ENCODE assay signal across 11 cellular contexts in genomic region chr7:116426428-116427156, GRCh38.
DNase-seq lines count a peak whose midpoint lies in the region; ATAC-seq, FAIRE-seq and TF ChIP-seq lines count a peak whose summit lies in the region.
"Had no signal": no experiment of that assay in that cellular context is flagged by ENCODE, and none has a peak within 500 bp of the region (broad histone marks: within the 10 kb centered on the region; RNA-seq: fewer than 3 reads in every experiment).

No MANE protein-coding gene starts in this region.

- CTCF ChIA-PET in CD8-positive, alpha-beta memory T cell (lab: Charles Lee): no interaction called here

- H3K4me3 ChIP-seq in choroid plexus epithelial cell (ENCODE audit: low read depth, low read length) (no peak overlapping the region), lung (no peak overlapping the region)
- H3K4me3 ChIP-seq in CD8-positive, alpha-beta memory T cell (ENCODE audit: low read length): no peak overlapping the region

- H3K4me3 Mint-ChIP-seq in CD8-positive, alpha-beta memory T cell: no peak overlapping the region
- H3K4me3 Mint-ChIP-seq: activated T-cell treated with anti-CD3 and anti-CD28 coated beads, Interleukin-2, amount 50 U/mL, for 24 hours had no signal

- H3K36me3 ChIP-seq in lung (ENCODE audit: control insufficient read depth in 2 of 2, insufficient read depth in 2 of 2, low read length in 2 of 2): no peaks in the 10 kb centered on the region
- H3K36me3 ChIP-seq in CD8-positive, alpha-beta memory T cell (ENCODE audit: insufficient read depth, low read length): no peaks in the 10 kb centered on the region

- H3K4me1 ChIP-seq in lung (ENCODE audit: control insufficient read depth in 2 of 2, insufficient read depth in 2 of 2, low read length in 2 of 2): peaks cover 0 to 3% of the 10 kb centered on the region in 2 donors
- H3K4me1 ChIP-seq in CD8-positive, alpha-beta memory T cell (ENCODE audit: insufficient read depth, low read length): no peaks in the 10 kb centered on the region

- peak overlapping the region in 1 of 2 donors; percentile 13 for H3K27ac ChIP-seq in lung (ENCODE audit: low read depth in 1 of 2, low read length in 1 of 2)
- no peak overlapping the region for H3K27ac ChIP-seq in CD8-positive, alpha-beta memory T cell (ENCODE audit: low read depth, low read length)

- FAIRE-seq in HTR-8/SVneo (lab: Jason Lieb, UNC) (no peak), frontal cortex (lab: Jason Lieb, UNC) (no peak)

- H3K4me1 Mint-ChIP-seq in CD8-positive, alpha-beta memory T cell: no peaks in the 10 kb centered on the region

- H3K27me3 Mint-ChIP-seq in CD8-positive, alpha-beta memory T cell: peaks cover 6 to 26% of the 10 kb centered on the region in 2 donors

- no peaks in the 10 kb centered on the region for H3K9me3 Mint-ChIP-seq in CD8-positive, alpha-beta memory T cell
- H3K9me3 Mint-ChIP-seq: activated T-cell treated with anti-CD3 and anti-CD28 coated beads, Interleukin-2, amount 50 U/mL, for 24 hours had no signal

- POLR2A ChIA-PET in CD8-positive, alpha-beta memory T cell (lab: Charles Lee): no interaction called here

- no peaks in the 10 kb centered on the region for H3K36me3 Mint-ChIP-seq in CD8-positive, alpha-beta memory T cell

- no peak for TF ChIP-seq CTCF in choroid plexus epithelial cell (conservative IDR thresholded peaks at IDR 0.05; ENCODE audit: low read depth, low read length)
- TF ChIP-seq CTCF in lung (IDR thresholded peaks at IDR 0.05; ENCODE audit: control extremely low read depth, extremely low read depth): no peak

- peak; percentile 41 for ATAC-seq in lung (ENCODE audit: insufficient read depth, low FRiP score)

- H3K9me3 ChIP-seq in lung (ENCODE audit: control insufficient read depth in 2 of 2, insufficient read depth in 1 of 2, low read length in 1 of 2): no peaks in the 10 kb centered on the region
- no peaks in the 10 kb centered on the region for H3K9me3 ChIP-seq in CD8-positive, alpha-beta memory T cell (ENCODE audit: low read length)

- no peaks in the 10 kb centered on the region for H3K27me3 ChIP-seq in lung (ENCODE audit: control insufficient read depth, insufficient read depth)
- no peaks in the 10 kb centered on the region for H3K27me3 ChIP-seq in CD8-positive, alpha-beta memory T cell (ENCODE audit: insufficient read depth, low read length, poor library complexity, severe bottlenecking)

- DNase-seq in AG08395 (ENCODE audit: low spot score) (peak; percentile 72), HTR-8/SVneo (ENCODE audit: insufficient read length, low spot score) (peak; percentile 50), choroid plexus epithelial cell (ENCODE audit: low read depth) (peak; percentile 92), lung (ENCODE audit: low spot score) (no peak), T-helper 1 cell (no peak), frontal cortex (ENCODE audit: low spot score in 2 of 2) (no peak)
- DNase-seq in CD8-positive, alpha-beta memory T cell: no peak
- DNase-seq in activated effector memory CD4-positive, alpha-beta T cell treated with anti-CD3 and anti-CD28 coated beads, Interleukin-2, amount 50 U/mL, for 16 hours: no peak
- DNase-seq: activated T-cell treated with anti-CD3 and anti-CD28 coated beads, Interleukin-2, amount 50 U/mL, for 24 hours; DMS79 treated with DMSO at 0.1 percent for 48 hours; SHP77 had no signal

- 64 to 82% methylated on average over 4 of the region's 4 CpGs for WGBS in lung, 2 donors

- H3K27ac Mint-ChIP-seq in CD8-positive, alpha-beta memory T cell: no peak overlapping the region
- H3K27ac Mint-ChIP-seq: activated T-cell treated with anti-CD3 and anti-CD28 coated beads, Interleukin-2, amount 50 U/mL, for 24 hours had no signal

Comparison
In these comparisons a context has a peak if more than half of its experiments do, and no peak if none do; other contexts are left out.
1. DNase-seq: peak in AG08395 (single experiment), HTR-8/SVneo (single experiment) and choroid plexus epithelial cell (single experiment); none in lung (single experiment), CD8-positive, alpha-beta memory T cell (0 of 5), T-helper 1 cell (0 of 5), activated effector memory CD4-positive, alpha-beta T cell treated with anti-CD3 and anti-CD28 coated beads, Interleukin-2, amount 50 U/mL, for 16 hours (single experiment) and frontal cortex (0 of 2).